Comparison of ENCODE assay signal across 8 cellular contexts in the genomic region with DNA sequence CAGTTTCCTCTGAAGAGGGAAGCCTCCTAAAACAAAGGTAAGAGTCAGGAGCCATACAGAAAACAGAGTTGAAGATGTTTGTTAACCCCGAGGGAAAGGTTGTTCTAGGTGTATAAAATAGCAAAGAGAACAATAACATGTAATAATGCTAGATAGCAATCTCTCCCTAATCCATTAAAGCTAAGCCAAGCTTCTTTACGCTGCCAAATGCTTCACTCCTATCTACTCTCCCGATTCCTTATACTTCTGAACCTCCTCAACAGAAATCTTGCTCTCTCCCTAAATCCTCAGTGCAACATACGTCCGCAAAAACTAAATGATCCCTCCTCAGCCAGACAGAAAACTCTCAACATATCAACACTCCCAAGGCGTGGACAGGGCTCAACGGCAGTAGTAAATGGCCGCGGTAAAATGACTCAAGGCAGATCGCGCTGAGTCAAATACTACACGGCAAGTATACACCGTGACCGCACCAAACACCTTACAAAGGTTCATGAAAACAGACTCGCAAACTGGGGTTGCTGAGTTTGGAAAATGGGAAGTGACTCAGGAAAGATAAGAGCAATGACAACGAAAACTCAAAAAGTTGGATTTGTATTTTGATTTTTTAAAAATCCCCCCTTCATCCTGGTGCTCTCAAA. TPM values are rescaled to one million over a fixed set of nuclear protein-coding genes. Genes with fewer than 3 reads are reported as not detected.
DNase-seq lines count a peak whose midpoint lies in the region; ATAC-seq, FAIRE-seq and TF ChIP-seq lines count a peak whose summit lies in the region.

No MANE protein-coding gene starts in this region.

- peak overlapping the region; percentile 97 for H3K4me2 ChIP-seq in OCI-LY7 (ENCODE audit: low read length)

- H3K9me2 ChIP-seq in OCI-LY7 (ENCODE audit: insufficient read depth, low read length) = no peaks in the 10 kb centered on the region

- TF ChIP-seq CTCF in BE2C (IDR thresholded peaks at IDR 0.05; ENCODE audit: low read depth, low read length) (no peak), OCI-LY7 (conservative IDR thresholded peaks at IDR 0.05; ENCODE audit: low read length) (no peak), fibroblast of villous mesenchyme (IDR thresholded peaks at IDR 0.05; ENCODE audit: insufficient read depth, low read depth, low read length) (no peak), thyroid gland (IDR thresholded peaks at IDR 0.05) (no peak)

- no peaks in the 10 kb centered on the region for H3K9me3 ChIP-seq in BE2C
- H3K9me3 ChIP-seq in OCI-LY7 (ENCODE audit: low read length) = no peaks in the 10 kb centered on the region
- H3K9me3 ChIP-seq in neuron (ENCODE audit: low read length) = no peaks in the 10 kb centered on the region
- no peaks in the 10 kb centered on the region for H3K9me3 ChIP-seq in thyroid gland

- H3K36me3 ChIP-seq in BE2C (peaks cover 39% of the 10 kb centered on the region), OCI-LY7 (ENCODE audit: insufficient read depth, low read length) (peaks cover 42% of the 10 kb centered on the region), neuron (ENCODE audit: insufficient read depth, low read length) (peaks cover 40% of the 10 kb centered on the region), thyroid gland (peaks cover 0 to under 1% of the 10 kb centered on the region in 2 donors)

- DNase-seq in BE2C = peak; percentile 39
- DNase-seq in GM19239 (ENCODE audit: insufficient read length, low spot score) = no peak
- peak; percentile 55 for DNase-seq in OCI-LY7 (ENCODE audit: low spot score)
- peak; percentile 38 for DNase-seq in activated T-helper 9 cell treated with anti-CD3 and anti-CD28 coated beads, Interleukin-2, amount 50 U/mL, for 16 hours (ENCODE audit: low read depth)
- DNase-seq in fibroblast of villous mesenchyme (ENCODE audit: low read depth) = peak; percentile 81
- DNase-seq in thyroid gland = peak; percentile 47 to 50

- peak; percentile 93 for FAIRE-seq in GM19239 (lab: Jason Lieb, UNC)

- CTCF ChIA-PET in OCI-LY7 (lab: Charles Lee; ENCODE audit: unreplicated experiment) = interaction anchor here (0.5 to 1.8 kb wide), 3 partner anchors 11 to 171 kb away, joined by 3 to 5 read pairs (median 3); no protein-coding TSS in a partner anchor

- intact Hi-C loops in OCI-LY7 (cut with micrococcal nuclease; ENCODE audit: unreplicated experiment) = loop anchor here (2.0 kb wide), 2 partner anchors 41 to 51 kb away; no protein-coding TSS in a partner anchor
- intact Hi-C loops in thyroid gland (cut with DNase I) = no loop called here

- TF ChIP-seq POLR2A in thyroid gland (IDR thresholded peaks at IDR 0.05) = no peak

- TSS peak; percentile 69 for BruUV-seq in OCI-LY7 (replicated peaks; lab: Mats Ljungman, UMichigan)

- H3K4me3 ChIP-seq in BE2C (ENCODE audit: low read depth, low read length) = peak overlapping the region; percentile 84
- peak overlapping the region; percentile 83 for H3K4me3 ChIP-seq in OCI-LY7 (ENCODE audit: low read depth, low read length, poor library complexity, severe bottlenecking)
- H3K4me3 ChIP-seq in fibroblast of villous mesenchyme (ENCODE audit: low read depth, low read length) = peak overlapping the region; percentile 89
- H3K4me3 ChIP-seq in neuron (ENCODE audit: low read length) = peak overlapping the region; percentile 67
- peak overlapping the region; percentile 26 to 76 (median 65) for H3K4me3 ChIP-seq in thyroid gland (replicated peaks in 1 of 3)

- H3K27me3 ChIP-seq in BE2C = no peaks in the 10 kb centered on the region
- no peaks in the 10 kb centered on the region for H3K27me3 ChIP-seq in neuron (ENCODE audit: insufficient read depth, low read length)
- no peaks in the 10 kb centered on the region for H3K27me3 ChIP-seq in thyroid gland

- H3K27ac ChIP-seq in OCI-LY7 (ENCODE audit: low read depth, low read length, poor library complexity, severe bottlenecking) (peak overlapping the region; percentile 17), thyroid gland (peak overlapping the region; percentile 90 to 91 (median 91))

- H2AFZ ChIP-seq in OCI-LY7 (ENCODE audit: low read length) = peak overlapping the region; percentile 38; the same call in 1 of the 2 replicates
- H2AFZ ChIP-seq in neuron (ENCODE audit: low read depth, low read length) = peak overlapping the region; percentile 89

- H3K79me2 ChIP-seq in OCI-LY7 (ENCODE audit: insufficient read depth, low read depth, low read length) = peaks cover 44% of the 10 kb centered on the region

- peaks cover 4% of the 10 kb centered on the region; the same call in 1 of the 2 replicates for H3K4me1 ChIP-seq in BE2C
- H3K4me1 ChIP-seq in OCI-LY7 (ENCODE audit: insufficient read depth, low read length, poor library complexity, severe bottlenecking) = peaks cover 29% of the 10 kb centered on the region
- H3K4me1 ChIP-seq in neuron (ENCODE audit: insufficient read depth, low read length) = peaks cover 10% of the 10 kb centered on the region
- peaks cover 11 to 16% of the 10 kb centered on the region in 2 donors for H3K4me1 ChIP-seq in thyroid gland

- 1% methylated on average over 16 of the region's 16 CpGs for WGBS in thyroid gland, 2 donors

- peak; percentile 45 for ATAC-seq in HG03378 (IDR thresholded peaks at IDR 0.05; ENCODE audit: unreplicated experiment)

- POLR2A ChIA-PET in OCI-LY7 (lab: Charles Lee) = interaction anchor here (0.6 to 2.1 kb wide), 10 partner anchors 8 to 377 kb away, joined by 3 to 30 read pairs (median 4); partner anchors contain the start of gene GPR15

- peaks cover 14% of the 10 kb centered on the region; the same call in 1 of the 2 replicates for H4K20me1 ChIP-seq in OCI-LY7 (ENCODE audit: insufficient read depth, low read length)

RNA-seq across cellular contexts. Expression of gene CLDND1, which starts 0.7 kb away (rescaled TPM):
- polyA plus RNA-seq in BE2C (2012; ENCODE audit: insufficient read depth, insufficient read length, low read depth) = 102 TPM
- 70.7 and 78.0 TPM in 2 replicates for total RNA-seq in OCI-LY7 (2014; rRNA removed; shearing (Covaris generic))
- total RNA-seq in OCI-LY7 (2022) (80.4 and 87.8 TPM in 2 replicates), fibroblast of villous mesenchyme (54.4 and 98.0 TPM in 2 replicates), thyroid gland (100 to 1,000 TPM in 2 of 4 donors, 10 to 100 TPM in 2; 70.2 to 112 (median 91.6) TPM)

RNA-seq across cellular contexts. Expression of gene GPR15, which starts 9.8 kb away (rescaled TPM):
- polyA plus RNA-seq in BE2C (2012; ENCODE audit: insufficient read depth, insufficient read length, low read depth) = not detected
- total RNA-seq in OCI-LY7 (2014; rRNA removed; shearing (Covaris generic)) = 18.8 and 32.0 TPM in 2 replicates
- total RNA-seq in OCI-LY7 (2022) (29.8 and 42.6 TPM in 2 replicates), fibroblast of villous mesenchyme (not detected in 2 replicates), thyroid gland (not detected)

RNA-seq across cellular contexts. Expression of gene OR5K2, which starts 24.5 kb away (rescaled TPM):
- polyA plus RNA-seq in BE2C (2012; ENCODE audit: insufficient read depth, insufficient read length, low read depth) = 0.96 TPM
- total RNA-seq in OCI-LY7 (2014; rRNA removed; shearing (Covaris generic)) = not detected in 2 replicates
- not detected in 2 replicates for total RNA-seq in OCI-LY7 (2022)
- total RNA-seq in fibroblast of villous mesenchyme = not detected in 2 replicates
- not detected for total RNA-seq in thyroid gland

RNA-seq across cellular contexts. Expression of gene OR5K1, which starts 59.0 kb away (rescaled TPM):
- 0.42 TPM for polyA plus RNA-seq in BE2C (2012; ENCODE audit: insufficient read depth, insufficient read length, low read depth)
- total RNA-seq in OCI-LY7 (2014; rRNA removed; shearing (Covaris generic)) = not detected in 2 replicates
- total RNA-seq in OCI-LY7 (2022) = not detected in 2 replicates
- not detected in 2 replicates for total RNA-seq in fibroblast of villous mesenchyme
- not detected for total RNA-seq in thyroid gland

Comparison
In these comparisons a context has a peak if more than half of its experiments do, and no peak if none do; other contexts are left out.
1. RNA of gene GPR15, which starts 9.8 kb away (total RNA-seq): 18.8 to 42.6 TPM in OCI-LY7; not detected in fibroblast of villous mesenchyme and not detected in thyroid gland; every median in the first group is over 10 times any median in the second.
2. Peak in every context shown above with its lines, with median percentiles within 50 percentile points of each other: H3K4me3 ChIP-seq.